In the genomic region with DNA sequence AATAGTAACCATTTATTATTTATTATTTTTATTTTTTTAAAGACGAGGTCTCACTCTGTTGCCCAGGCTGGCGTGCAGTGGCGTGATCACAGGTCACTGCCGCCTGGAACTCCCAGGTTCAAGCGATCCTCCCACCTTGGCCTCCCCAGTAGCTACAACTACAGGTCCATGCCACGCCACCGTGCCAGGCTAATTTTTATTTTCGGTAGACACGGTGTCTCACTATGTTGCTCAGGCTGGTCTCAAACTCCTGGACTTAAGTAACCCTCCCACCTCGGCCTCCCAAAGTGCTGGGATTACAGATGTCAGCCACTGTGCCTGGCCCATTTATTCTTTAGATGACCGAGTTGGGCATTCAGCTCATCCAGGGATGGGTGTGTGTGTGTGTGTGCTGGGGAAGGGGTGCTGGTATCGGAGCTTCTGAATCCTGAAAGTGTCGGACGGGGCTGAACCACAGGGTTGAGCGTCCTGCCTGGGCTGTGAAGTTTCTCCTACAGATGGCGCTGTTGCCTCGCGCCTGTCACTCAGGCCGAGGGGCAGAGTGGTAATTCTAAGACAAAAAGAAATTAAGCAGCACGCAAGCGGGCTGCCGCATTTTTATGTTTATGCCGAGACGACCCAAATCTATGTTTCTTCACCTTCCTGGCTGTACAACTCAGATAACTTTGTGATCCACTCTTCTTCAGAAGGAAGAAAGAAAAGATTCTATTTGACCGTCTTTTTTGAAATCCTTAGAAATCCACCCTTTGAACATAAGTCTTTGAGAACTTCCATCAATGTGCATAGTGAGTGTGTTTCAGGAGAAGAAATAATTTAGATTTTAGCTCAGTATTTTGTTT, we compare ENCODE assay signal across 9 cellular contexts.
DNase-seq lines count a peak whose midpoint lies in the region; ATAC-seq and TF ChIP-seq lines count a peak whose summit lies in the region.
"Had no signal": no experiment of that assay in that cellular context is flagged by ENCODE, and none has a peak within 500 bp of the region (broad histone marks: within the 10 kb centered on the region; RNA-seq: fewer than 3 reads in every experiment).

No MANE protein-coding gene starts in this region.

- ATAC-seq in effector memory CD8-positive, alpha-beta T cell (replicated peaks), result peak; percentile 66
- ATAC-seq in GM21723 (IDR thresholded peaks at IDR 0.05; ENCODE audit: unreplicated experiment), result no peak

- no peak overlapping the region for H3K9ac ChIP-seq in mesendoderm (ENCODE audit: low read length)

- no peak overlapping the region for H3K4me2 ChIP-seq in mesendoderm (ENCODE audit: low read length)

- CTCF ChIA-PET in HEK293T (lab: Yijun Ruan, JAX), result interaction anchor here (0.5 to 1.2 kb wide), 11 partner anchors 8 to 1441 kb away, joined by 3 to 11 read pairs (median 4); no protein-coding TSS in a partner anchor
- CTCF ChIA-PET in activated CD4-positive, alpha-beta memory T cell treated with anti-CD3 and anti-CD28 coated beads, Interleukin-2, amount 10 ng/mL, durations not matched to agents 7 days and 5 days (lab: Charles Lee), result interaction anchor here (0.7 to 2.1 kb wide), 12 partner anchors 8 to 1018 kb away, joined by 3 to 13 read pairs (median 6); a partner anchor contains a TSS

- peaks cover 2% of the 10 kb centered on the region for H3K4me1 Mint-ChIP-seq in activated CD4-positive, alpha-beta memory T cell treated with anti-CD3 and anti-CD28 coated beads, Interleukin-2, amount 10 ng/mL, durations not matched to agents 7 days and 5 days
- H3K4me1 Mint-ChIP-seq in effector memory CD8-positive, alpha-beta T cell (ENCODE audit: low read depth in 2 of 2), result peaks cover 3 to 4% of the 10 kb centered on the region in 2 donors

- no peak overlapping the region for H3K4ac ChIP-seq in mesendoderm (ENCODE audit: low read depth, low read length)

- WGBS in mesendoderm (ENCODE audit: extremely low coverage, insufficient coverage, low lambda C conversion rate), result no CpG with 5 or more reads among the region's 25 CpGs

- no peaks in the 10 kb centered on the region for H3K27me3 Mint-ChIP-seq in activated CD4-positive, alpha-beta memory T cell treated with anti-CD3 and anti-CD28 coated beads, Interleukin-2, amount 10 ng/mL, durations not matched to agents 7 days and 5 days
- peaks cover 0 to 27% of the 10 kb centered on the region in 2 donors for H3K27me3 Mint-ChIP-seq in effector memory CD8-positive, alpha-beta T cell

- no peaks in the 10 kb centered on the region for H3K36me3 Mint-ChIP-seq in activated CD4-positive, alpha-beta memory T cell treated with anti-CD3 and anti-CD28 coated beads, Interleukin-2, amount 10 ng/mL, durations not matched to agents 7 days and 5 days (ENCODE audit: low read depth)
- H3K36me3 Mint-ChIP-seq in effector memory CD8-positive, alpha-beta T cell (ENCODE audit: insufficient read depth), result peaks cover 3% of the 10 kb centered on the region
- H3K36me3 Mint-ChIP-seq: activated naive CD4-positive, alpha-beta T cell treated with anti-CD3 and anti-CD28 coated beads, Interleukin-2, amount 50 U/mL, for 24 hours had no signal

- no peak overlapping the region for H4K8ac ChIP-seq in mesendoderm (ENCODE audit: low read depth, low read length)

- no peak overlapping the region for H3K4me3 ChIP-seq in mesendoderm (ENCODE audit: low read length)

- H3K36me3 ChIP-seq in mesendoderm (ENCODE audit: control insufficient read depth, insufficient read depth, low read length), result no peaks in the 10 kb centered on the region

- H3K79me2 ChIP-seq in mesendoderm (ENCODE audit: control insufficient read depth, insufficient read depth, low read length), result no peaks in the 10 kb centered on the region

- no peaks in the 10 kb centered on the region for H3K79me1 ChIP-seq in mesendoderm (ENCODE audit: low read length)

- H3K27me3 ChIP-seq in mesendoderm (ENCODE audit: insufficient read depth, low read length, poor library complexity), result no peaks in the 10 kb centered on the region

- H2BK15ac ChIP-seq in mesendoderm (replicated peaks; ENCODE audit: low read depth), result no peak overlapping the region

- H3K27ac Mint-ChIP-seq in activated CD4-positive, alpha-beta memory T cell treated with anti-CD3 and anti-CD28 coated beads, Interleukin-2, amount 10 ng/mL, durations not matched to agents 7 days and 5 days, result no peak overlapping the region
- peak overlapping the region in 1 of 2 donors; percentile 69 for H3K27ac Mint-ChIP-seq in effector memory CD8-positive, alpha-beta T cell
- H3K27ac Mint-ChIP-seq: activated naive CD4-positive, alpha-beta T cell treated with anti-CD3 and anti-CD28 coated beads, Interleukin-2, amount 50 U/mL, for 24 hours had no signal

- H3K9me3 Mint-ChIP-seq in activated CD4-positive, alpha-beta memory T cell treated with anti-CD3 and anti-CD28 coated beads, Interleukin-2, amount 10 ng/mL, durations not matched to agents 7 days and 5 days, result no peaks in the 10 kb centered on the region
- H3K9me3 Mint-ChIP-seq in effector memory CD8-positive, alpha-beta T cell, result no peaks in the 10 kb centered on the region
- H3K9me3 Mint-ChIP-seq: activated naive CD4-positive, alpha-beta T cell treated with anti-CD3 and anti-CD28 coated beads, Interleukin-2, amount 50 U/mL, for 24 hours had no signal

- H2BK120ac ChIP-seq in mesendoderm (ENCODE audit: low read depth, low read length), result no peak overlapping the region

- no peak overlapping the region for H3K27ac ChIP-seq in mesendoderm (ENCODE audit: low read depth, low read length)

- no peak overlapping the region for H2BK5ac ChIP-seq in mesendoderm (ENCODE audit: low read length)

- no peaks in the 10 kb centered on the region for H3K4me1 ChIP-seq in mesendoderm (ENCODE audit: control insufficient read depth, low read depth, low read length)

- POLR2A ChIA-PET in HEK293T (lab: Yijun Ruan, JAX), result interaction anchor here (0.7 kb wide), 1 partner anchor 153 kb away, joined by 3 read pairs; no protein-coding TSS in a partner anchor
- POLR2A ChIA-PET in activated CD4-positive, alpha-beta memory T cell treated with anti-CD3 and anti-CD28 coated beads, Interleukin-2, amount 10 ng/mL, durations not matched to agents 7 days and 5 days (lab: Charles Lee), result no interaction called here

- H3K4me3 Mint-ChIP-seq in activated CD4-positive, alpha-beta memory T cell treated with anti-CD3 and anti-CD28 coated beads, Interleukin-2, amount 10 ng/mL, durations not matched to agents 7 days and 5 days, result no peak overlapping the region
- H3K4me3 Mint-ChIP-seq in effector memory CD8-positive, alpha-beta T cell, result no peak overlapping the region
- H3K4me3 Mint-ChIP-seq: activated naive CD4-positive, alpha-beta T cell treated with anti-CD3 and anti-CD28 coated beads, Interleukin-2, amount 50 U/mL, for 24 hours had no signal

- H3K23ac ChIP-seq in mesendoderm (ENCODE audit: low read length), result no peak overlapping the region

- DNase-seq in DMS114 treated with DMSO at 0.1 percent for 48 hours (lab: John Stamatoyannopoulos, UW; ENCODE audit: unreplicated experiment) (peak; percentile 35), HEK293T (ENCODE audit: extremely low spot score) (peak; percentile 79), NCI-H526 treated with DMSO at 0.1 percent for 48 hours (lab: John Stamatoyannopoulos, UW) (peak; percentile 52), mesendoderm (peak; percentile 71)
- DNase-seq in activated CD4-positive, alpha-beta memory T cell treated with anti-CD3 and anti-CD28 coated beads, Interleukin-2, amount 10 ng/mL, durations not matched to agents 7 days and 5 days, result peak; percentile 62
- DNase-seq in effector memory CD8-positive, alpha-beta T cell, result peak; percentile 40 to 43 (median 42)
- peak; percentile 41 to 56 for DNase-seq in stimulated activated CD8-positive, alpha-beta memory T cell treated with anti-CD3 and anti-CD28 coated beads, Interleukin-2, amount 100 ng/mL, for 48 hours (ENCODE audit: low read depth in 2 of 2)

- no peak overlapping the region for H3K18ac ChIP-seq in mesendoderm (ENCODE audit: low read length)

- no peak overlapping the region for H2AK5ac ChIP-seq in mesendoderm (ENCODE audit: low read length)

- H3K56ac ChIP-seq in mesendoderm (ENCODE audit: low read length), result no peak overlapping the region

- H4K5ac ChIP-seq in mesendoderm (ENCODE audit: low read length), result no peak overlapping the region

TF ChIP-seq in HEK293T, 16 proteins besides CTCF, POLR2A, EP300 and RAD21:
- TF ChIP-seq CTBP1 (IDR thresholded peaks at IDR 0.05; ENCODE audit: borderline replicate concordance) (no peak), HDGF (IDR thresholded peaks at IDR 0.05; ENCODE audit: borderline replicate concordance) (no peak), ELF4 (IDR thresholded peaks at IDR 0.05) (no peak), L3MBTL2 (conservative IDR thresholded peaks at IDR 0.05) (no peak)
- TF ChIP-seq, protein P1, sequence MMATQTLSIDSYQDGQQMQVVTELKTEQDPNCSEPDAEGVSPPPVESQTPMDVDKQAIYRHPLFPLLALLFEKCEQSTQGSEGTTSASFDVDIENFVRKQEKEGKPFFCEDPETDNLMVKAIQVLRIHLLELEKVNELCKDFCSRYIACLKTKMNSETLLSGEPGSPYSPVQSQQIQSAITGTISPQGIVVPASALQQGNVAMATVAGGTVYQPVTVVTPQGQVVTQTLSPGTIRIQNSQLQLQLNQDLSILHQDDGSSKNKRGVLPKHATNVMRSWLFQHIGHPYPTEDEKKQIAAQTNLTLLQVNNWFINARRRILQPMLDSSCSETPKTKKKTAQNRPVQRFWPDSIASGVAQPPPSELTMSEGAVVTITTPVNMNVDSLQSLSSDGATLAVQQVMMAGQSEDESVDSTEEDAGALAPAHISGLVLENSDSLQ (IDR thresholded peaks at IDR 0.05), result peak; percentile 96
